ENCODE assay signal across 21 cellular contexts in genomic region chr3:62797129-62797528, GRCh38.
"Had no signal": no experiment of that assay in that cellular context is flagged by ENCODE, and none has a peak within 500 bp of the region (broad histone marks: within the 10 kb centered on the region; RNA-seq: fewer than 3 reads in every experiment).

No MANE protein-coding gene starts in this region.

- H3K9me3 ChIP-seq: heart left ventricle, prostate gland, spleen, stomach had no signal

- H3K27me3 Mint-ChIP-seq: naive thymus-derived CD4-positive, alpha-beta T cell; type B pancreatic cell had no signal

- H3K36me3 Mint-ChIP-seq: naive thymus-derived CD4-positive, alpha-beta T cell; type B pancreatic cell had no signal

- H3K27me3 ChIP-seq: dorsolateral prefrontal cortex, heart left ventricle, spleen, stomach had no signal

- ATAC-seq: heart left ventricle; left lobe of liver; naive thymus-derived CD4-positive, alpha-beta T cell; sciatic nerve had no signal

- H3K79me2 ChIP-seq: parathyroid adenoma had no signal

- H3K4me3 ChIP-seq: dorsolateral prefrontal cortex, heart left ventricle, lung, prostate gland, spleen, stomach had no signal

- H3K4me1 Mint-ChIP-seq: naive thymus-derived CD4-positive, alpha-beta T cell had no signal

- DNase-seq: cortex of kidney; dorsolateral prefrontal cortex; effector CD8-positive, alpha-beta T cell; foreskin melanocyte; heart left ventricle; hippocampal formation; kidney glomerular epithelial cell; mesenchymal stem cell; naive thymus-derived CD4-positive, alpha-beta T cell; nephron progenitor cell; spleen; stimulated activated CD4-positive, alpha-beta T cell treated with anti-CD3 and anti-CD28 coated beads, Interleukin-2, amount 100 ng/mL, for 24 hours; stimulated activated naive CD4-positive, alpha-beta T cell; stomach; substantia nigra had no signal

- H3K9ac ChIP-seq: parathyroid adenoma had no signal

- H3K4me1 ChIP-seq: heart left ventricle, parathyroid adenoma, prostate gland, spleen, stomach had no signal

- H3K36me3 ChIP-seq: heart left ventricle, prostate gland, spleen, stomach had no signal

- H3K9me3 Mint-ChIP-seq: nephron progenitor cell, type B pancreatic cell had no signal

- H3K27ac Mint-ChIP-seq: naive thymus-derived CD4-positive, alpha-beta T cell; nephron progenitor cell; type B pancreatic cell had no signal

- H2AFZ ChIP-seq: parathyroid adenoma had no signal

- H3K27ac ChIP-seq: dorsolateral prefrontal cortex, heart left ventricle, parathyroid adenoma, prostate gland, spleen, stomach had no signal

- H3K4me3 Mint-ChIP-seq: naive thymus-derived CD4-positive, alpha-beta T cell; nephron progenitor cell; type B pancreatic cell had no signal
